1 cellular context compared by ENCODE assay signal in the genomic region with DNA sequence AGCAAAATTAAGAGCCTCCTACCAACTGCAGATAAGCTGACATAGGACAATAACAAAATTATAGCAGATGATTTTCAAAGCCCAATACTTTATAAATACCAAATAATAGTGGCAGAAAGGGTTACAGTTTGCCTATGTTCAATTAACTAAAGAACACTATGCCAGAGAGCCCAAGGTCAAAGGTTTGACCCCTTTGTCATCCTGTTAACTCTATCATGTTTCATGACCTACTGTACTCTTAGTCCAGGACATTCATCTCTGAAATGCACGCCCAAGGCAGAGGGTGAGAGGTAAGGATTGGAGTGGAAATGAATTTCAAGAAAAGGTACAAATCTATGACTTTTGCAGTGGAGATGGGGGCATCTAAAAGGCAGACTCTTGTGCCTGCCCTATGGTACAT.
TF ChIP-seq lines count a peak whose summit lies in the region.

No MANE protein-coding gene starts in this region.

TF ChIP-seq in H1, 55 proteins besides CTCF, POLR2A, EP300 and RAD21:
- TF ChIP-seq GTF2F1 (IDR thresholded peaks at IDR 0.05; ENCODE audit: borderline replicate concordance, low read depth, low read length), result no peak
- no peak for TF ChIP-seq CHD2 (IDR thresholded peaks at IDR 0.05; ENCODE audit: low read length)
- no peak for TF ChIP-seq BCL11A (IDR thresholded peaks at IDR 0.05; ENCODE audit: low read depth in 2 of 2, low read length in 2 of 2)
- TF ChIP-seq CEBPB (IDR thresholded peaks at IDR 0.05; ENCODE audit: low read depth, low read length), result no peak
- no peak for TF ChIP-seq SP1 (IDR thresholded peaks at IDR 0.05; ENCODE audit: low read depth, low read length)
- no peak for TF ChIP-seq HDAC6 (IDR thresholded peaks at IDR 0.05; ENCODE audit: low read depth, low read length)
- no peak for TF ChIP-seq RBBP5 (IDR thresholded peaks at IDR 0.05; ENCODE audit: borderline replicate concordance, low read depth, low read length)
- no peak for TF ChIP-seq JUND (IDR thresholded peaks at IDR 0.05; ENCODE audit: low read length)
- TF ChIP-seq RXRA (IDR thresholded peaks at IDR 0.05; ENCODE audit: insufficient read depth, low read depth, low read length), result no peak
- no peak for TF ChIP-seq NRF1 (IDR thresholded peaks at IDR 0.05; ENCODE audit: low read depth, low read length)
